1 cellular context compared by ENCODE assay signal in the genomic region with DNA sequence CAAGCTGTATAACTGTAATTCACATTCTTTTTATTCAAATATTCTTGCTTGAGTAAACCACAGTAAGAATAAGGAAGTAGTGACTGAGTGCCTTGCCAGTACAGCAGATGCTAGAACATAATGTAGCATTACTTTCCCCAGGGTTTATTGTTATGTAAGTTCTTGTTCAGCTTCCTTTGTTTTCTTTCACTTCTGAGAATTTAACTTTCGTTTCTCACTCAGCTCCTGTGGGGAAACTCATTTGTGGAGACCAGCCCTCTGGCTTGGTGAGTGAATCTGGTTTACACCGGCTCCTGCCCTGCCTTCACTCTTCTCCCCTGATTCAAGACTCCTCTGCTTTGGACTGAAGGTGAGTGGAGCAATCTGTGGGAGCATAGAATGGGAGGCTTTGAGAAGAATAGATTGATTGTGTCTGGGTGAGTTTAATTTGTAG.
A peak's percentile ranks its signal among the peaks of the same experiment; 100 is the strongest.
TF ChIP-seq lines count a peak whose summit lies in the region.

A gene with protein sequence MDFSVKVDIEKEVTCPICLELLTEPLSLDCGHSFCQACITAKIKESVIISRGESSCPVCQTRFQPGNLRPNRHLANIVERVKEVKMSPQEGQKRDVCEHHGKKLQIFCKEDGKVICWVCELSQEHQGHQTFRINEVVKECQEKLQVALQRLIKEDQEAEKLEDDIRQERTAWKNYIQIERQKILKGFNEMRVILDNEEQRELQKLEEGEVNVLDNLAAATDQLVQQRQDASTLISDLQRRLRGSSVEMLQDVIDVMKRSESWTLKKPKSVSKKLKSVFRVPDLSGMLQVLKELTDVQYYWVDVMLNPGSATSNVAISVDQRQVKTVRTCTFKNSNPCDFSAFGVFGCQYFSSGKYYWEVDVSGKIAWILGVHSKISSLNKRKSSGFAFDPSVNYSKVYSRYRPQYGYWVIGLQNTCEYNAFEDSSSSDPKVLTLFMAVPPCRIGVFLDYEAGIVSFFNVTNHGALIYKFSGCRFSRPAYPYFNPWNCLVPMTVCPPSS (plus strand): TSS at position 240 of the 433 bp plus-strand sequence. CDS start 6,443 bp downstream, outside the sequence.

TF ChIP-seq in H1, 55 proteins besides CTCF, POLR2A, EP300 and RAD21:
- TF ChIP-seq KDM1A (IDR thresholded peaks at IDR 0.05; ENCODE audit: borderline replicate concordance, low read length), result no peak
- peak in 1 of 2 experiments; percentile 23; a peak in 1 of 4 replicates for TF ChIP-seq HDAC2 (IDR thresholded peaks at IDR 0.05; ENCODE audit: borderline replicate concordance in 1 of 2, low read depth in 2 of 2, low read length in 2 of 2)
- TF ChIP-seq POLR2AphosphoS5 (IDR thresholded peaks at IDR 0.05; ENCODE audit: low read depth, low read length), result peak; percentile 71
- no peak for TF ChIP-seq MAFK (IDR thresholded peaks at IDR 0.05; ENCODE audit: low read depth, low read length)
- no peak for TF ChIP-seq GTF2F1 (IDR thresholded peaks at IDR 0.05; ENCODE audit: borderline replicate concordance, low read depth, low read length)
- no peak for TF ChIP-seq BCL11A (IDR thresholded peaks at IDR 0.05; ENCODE audit: low read depth in 2 of 2, low read length in 2 of 2)
- TF ChIP-seq SUZ12 (IDR thresholded peaks at IDR 0.05; ENCODE audit: low read length), result no peak
- TF ChIP-seq BRCA1 (IDR thresholded peaks at IDR 0.05; ENCODE audit: low read depth, low read length), result no peak
- no peak for TF ChIP-seq SIN3A (conservative IDR thresholded peaks at IDR 0.05 in 1 of 2, IDR thresholded peaks at IDR 0.05 in 1 of 2; ENCODE audit: low read depth in 1 of 2, low read length in 2 of 2)
- TF ChIP-seq, protein P1, sequence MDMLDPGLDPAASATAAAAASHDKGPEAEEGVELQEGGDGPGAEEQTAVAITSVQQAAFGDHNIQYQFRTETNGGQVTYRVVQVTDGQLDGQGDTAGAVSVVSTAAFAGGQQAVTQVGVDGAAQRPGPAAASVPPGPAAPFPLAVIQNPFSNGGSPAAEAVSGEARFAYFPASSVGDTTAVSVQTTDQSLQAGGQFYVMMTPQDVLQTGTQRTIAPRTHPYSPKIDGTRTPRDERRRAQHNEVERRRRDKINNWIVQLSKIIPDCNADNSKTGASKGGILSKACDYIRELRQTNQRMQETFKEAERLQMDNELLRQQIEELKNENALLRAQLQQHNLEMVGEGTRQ (IDR thresholded peaks at IDR 0.05; ENCODE audit: low read length), result no peak
- TF ChIP-seq TAF7 (optimal IDR thresholded peaks at IDR 0.05; ENCODE audit: borderline replicate concordance, low read depth, low read length), result peak; percentile 60
- TF ChIP-seq TAF1 (IDR thresholded peaks at IDR 0.05; ENCODE audit: low read depth, low read length), result peak; percentile 77
- no peak for TF ChIP-seq SRF (IDR thresholded peaks at IDR 0.05; ENCODE audit: low read depth, low read length)
- TF ChIP-seq RXRA (IDR thresholded peaks at IDR 0.05; ENCODE audit: insufficient read depth, low read depth, low read length), result no peak
- TF ChIP-seq, protein P2, sequence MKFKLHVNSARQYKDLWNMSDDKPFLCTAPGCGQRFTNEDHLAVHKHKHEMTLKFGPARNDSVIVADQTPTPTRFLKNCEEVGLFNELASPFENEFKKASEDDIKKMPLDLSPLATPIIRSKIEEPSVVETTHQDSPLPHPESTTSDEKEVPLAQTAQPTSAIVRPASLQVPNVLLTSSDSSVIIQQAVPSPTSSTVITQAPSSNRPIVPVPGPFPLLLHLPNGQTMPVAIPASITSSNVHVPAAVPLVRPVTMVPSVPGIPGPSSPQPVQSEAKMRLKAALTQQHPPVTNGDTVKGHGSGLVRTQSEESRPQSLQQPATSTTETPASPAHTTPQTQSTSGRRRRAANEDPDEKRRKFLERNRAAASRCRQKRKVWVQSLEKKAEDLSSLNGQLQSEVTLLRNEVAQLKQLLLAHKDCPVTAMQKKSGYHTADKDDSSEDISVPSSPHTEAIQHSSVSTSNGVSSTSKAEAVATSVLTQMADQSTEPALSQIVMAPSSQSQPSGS (IDR thresholded peaks at IDR 0.05; ENCODE audit: low read length), result no peak
- peak; percentile 45; the same call in 1 of the 2 replicates for TF ChIP-seq TBP (IDR thresholded peaks at IDR 0.05; ENCODE audit: low read depth, low read length)
